ENCODE assay signal across 8 cellular contexts in genomic region chr7:95434501-95435421, GRCh38. TPM values are rescaled to one million over a fixed set of nuclear protein-coding genes. Genes with fewer than 3 reads are reported as not detected.
A peak's percentile ranks its signal among the peaks of the same experiment; 100 is the strongest.
DNase-seq lines count a peak whose midpoint lies in the region; ATAC-seq and TF ChIP-seq lines count a peak whose summit lies in the region.

Gene PON2 (minus strand): TSS chr7:95435028. CDS start chr7:95434951, 77 bp downstream.

- H3K36me3 Mint-ChIP-seq in activated naive CD8-positive, alpha-beta T cell treated with anti-CD3 and anti-CD28 coated beads, Interleukin-2, amount 50 U/mL, for 24 hours (ENCODE audit: low read depth), result no peaks in the 10 kb centered on the region

- peak within 1 kb of the TSS; percentile 77 for H3K27ac Mint-ChIP-seq in activated naive CD8-positive, alpha-beta T cell treated with anti-CD3 and anti-CD28 coated beads, Interleukin-2, amount 50 U/mL, for 24 hours

- TF ChIP-seq EP300 in Ishikawa (IDR thresholded peaks at IDR 0.05; ENCODE audit: borderline replicate concordance) (no peak), upper lobe of left lung (IDR thresholded peaks at IDR 0.05) (peak in 1 of 4 donors; percentile 51)

- TF ChIP-seq RAD21 in Ishikawa (IDR thresholded peaks at IDR 0.05; ENCODE audit: low read depth), result no peak

- peak within 1 kb of the TSS; percentile 91 to 97 (median 96) for H3K27ac ChIP-seq in upper lobe of left lung

- intact Hi-C loops in head of caudate nucleus (cut with DNase I), result no loop called here

- H3K9me3 ChIP-seq in ES-I3 (ENCODE audit: control insufficient read depth, insufficient read depth, low read length) (no peaks in the 10 kb centered on the region), upper lobe of left lung (no peaks in the 10 kb centered on the region)

- peak within 1 kb of the TSS; percentile 78 for H3K9ac ChIP-seq in ES-I3 (ENCODE audit: low read depth, low read length)

- DNase-seq in SK-MEL-5 (ENCODE audit: low read depth, low spot score) (peak; percentile 89), head of caudate nucleus (peak; percentile 18 to 86 (median 68)), occipital lobe (lab: John Stamatoyannopoulos, UW) (peak; percentile 37), upper lobe of left lung (peak; percentile 86 to 96)
- DNase-seq in activated naive CD8-positive, alpha-beta T cell treated with anti-CD3 and anti-CD28 coated beads, Interleukin-2, amount 50 U/mL, for 24 hours, result peak; percentile 59

- ATAC-seq in GM21786 (IDR thresholded peaks at IDR 0.05; ENCODE audit: unreplicated experiment), result peak; percentile 94
- peak; percentile 90 for ATAC-seq in activated naive CD8-positive, alpha-beta T cell treated with anti-CD3 and anti-CD28 coated beads, Interleukin-2, amount 50 U/mL, for 24 hours
- peak; percentile 95 to 99 for ATAC-seq in upper lobe of left lung (ENCODE audit: low FRiP score in 2 of 2)

- TF ChIP-seq CTCF in upper lobe of left lung (IDR thresholded peaks at IDR 0.05), result no peak

- peak within 1 kb of the TSS; percentile 59 to 82 (median 64) for H3K4me3 ChIP-seq in upper lobe of left lung

- no peaks in the 10 kb centered on the region for H3K36me3 ChIP-seq in ES-I3 (ENCODE audit: insufficient read depth, low read length)
- H3K36me3 ChIP-seq in upper lobe of left lung, result peaks cover 0 to 6% (median 0%) of the 10 kb centered on the region in 4 donors

- H3K27me3 ChIP-seq in upper lobe of left lung, result no peaks in the 10 kb centered on the region

- H3K4me3 Mint-ChIP-seq in activated naive CD8-positive, alpha-beta T cell treated with anti-CD3 and anti-CD28 coated beads, Interleukin-2, amount 50 U/mL, for 24 hours, result peak within 1 kb of the TSS; percentile 82

- H3K4me1 ChIP-seq in ES-I3 (ENCODE audit: insufficient read depth, low read length), result no peaks in the 10 kb centered on the region
- peaks cover 17 to 34% (median 18%) of the 10 kb centered on the region in 4 donors for H3K4me1 ChIP-seq in upper lobe of left lung

- peaks cover 16% of the 10 kb centered on the region for H3K4me1 Mint-ChIP-seq in activated naive CD8-positive, alpha-beta T cell treated with anti-CD3 and anti-CD28 coated beads, Interleukin-2, amount 50 U/mL, for 24 hours

- H3K9me3 Mint-ChIP-seq in activated naive CD8-positive, alpha-beta T cell treated with anti-CD3 and anti-CD28 coated beads, Interleukin-2, amount 50 U/mL, for 24 hours, result no peaks in the 10 kb centered on the region

- WGBS in upper lobe of left lung, 2 donors, result 0 to 1% methylated on average over 40 to 44 of the region's 58 CpGs

- TF ChIP-seq POLR2A in upper lobe of left lung (IDR thresholded peaks at IDR 0.05), result peak in 3 of 4 donors; percentile 71 to 87 (median 85)

- no peaks in the 10 kb centered on the region for H3K27me3 Mint-ChIP-seq in activated naive CD8-positive, alpha-beta T cell treated with anti-CD3 and anti-CD28 coated beads, Interleukin-2, amount 50 U/mL, for 24 hours

- in situ Hi-C loops in SK-MEL-5 (cut with HindIII; ENCODE audit: low pct_unique_long_range_greater_than_20kb, low sequenced_read_pairs), result no loop called here

TF ChIP-seq in Ishikawa, 13 proteins besides CTCF, POLR2A, EP300 and RAD21:
- TF ChIP-seq USF1 (IDR thresholded peaks at IDR 0.05) (no peak), NFIC (IDR thresholded peaks at IDR 0.05) (no peak), EGR1 (IDR thresholded peaks at IDR 0.05) (peak; percentile 28; the same call in 1 of the 2 replicates), FOXM1 (IDR thresholded peaks at IDR 0.05; ENCODE audit: borderline replicate concordance, low read depth) (no peak), TCF12 (IDR thresholded peaks at IDR 0.05; ENCODE audit: low read depth) (no peak), YY1 (IDR thresholded peaks at IDR 0.05; ENCODE audit: low read depth) (peak; percentile 83), MAX (IDR thresholded peaks at IDR 0.05) (no peak; the same call in 1 of the 2 replicates), CREB1 (IDR thresholded peaks at IDR 0.05; ENCODE audit: low read depth) (no peak), TEAD4 (IDR thresholded peaks at IDR 0.05) (no peak), ZBTB7A (IDR thresholded peaks at IDR 0.05; ENCODE audit: low read depth) (no peak), REST (IDR thresholded peaks at IDR 0.05; ENCODE audit: low read depth) (no peak), TAF1 (IDR thresholded peaks at IDR 0.05; ENCODE audit: low read depth) (peak; percentile 81; the same call in 1 of the 2 replicates), CEBPB (IDR thresholded peaks at IDR 0.05) (no peak)
TF ChIP-seq in Ishikawa: peak in this region for 3.

RNA-seq across cellular contexts. Expression of gene PON2, which starts in this region (rescaled TPM):
- total RNA-seq in SK-MEL-5 (2014; rRNA removed; shearing (Covaris generic)), result 248 and 260 TPM in 2 replicates
- 159 and 162 TPM in 2 replicates for polyA plus RNA-seq in SK-MEL-5 (2015; cell fraction: cytosol; rRNA removed)
- 1,251 and 1,308 TPM in 2 replicates for polyA plus RNA-seq in SK-MEL-5 (2015; cell fraction: nucleus; rRNA removed)
- total RNA-seq in occipital lobe (50.5 TPM), upper lobe of left lung (100 to 1,000 TPM; 128 to 476 (median 197) TPM)

Comparison
In these comparisons a context has a peak if more than half of its experiments do, and no peak if none do; other contexts are left out.
1. Peak in every context shown above with its lines: DNase-seq, ATAC-seq, H3K4me3 ChIP-seq and H3K27ac ChIP-seq.
2. DNase-seq: peak in every context shown above with its lines; median percentile 91 in upper lobe of left lung; 89 in SK-MEL-5; 68 in head of caudate nucleus; 59 in activated naive CD8-positive, alpha-beta T cell treated with anti-CD3 and anti-CD28 coated beads, Interleukin-2, amount 50 U/mL, for 24 hours; 37 in occipital lobe.